Comparison of ENCODE assay signal across 1 cellular context in genomic region chr6:15048367-15048766, GRCh38.
TF ChIP-seq lines count a peak whose summit lies in the region.

No MANE protein-coding gene starts in this region.

TF ChIP-seq in GM12878, 131 proteins besides CTCF, POLR2A, EP300 and RAD21 (continued from another document):
- TF ChIP-seq, protein P1, sequence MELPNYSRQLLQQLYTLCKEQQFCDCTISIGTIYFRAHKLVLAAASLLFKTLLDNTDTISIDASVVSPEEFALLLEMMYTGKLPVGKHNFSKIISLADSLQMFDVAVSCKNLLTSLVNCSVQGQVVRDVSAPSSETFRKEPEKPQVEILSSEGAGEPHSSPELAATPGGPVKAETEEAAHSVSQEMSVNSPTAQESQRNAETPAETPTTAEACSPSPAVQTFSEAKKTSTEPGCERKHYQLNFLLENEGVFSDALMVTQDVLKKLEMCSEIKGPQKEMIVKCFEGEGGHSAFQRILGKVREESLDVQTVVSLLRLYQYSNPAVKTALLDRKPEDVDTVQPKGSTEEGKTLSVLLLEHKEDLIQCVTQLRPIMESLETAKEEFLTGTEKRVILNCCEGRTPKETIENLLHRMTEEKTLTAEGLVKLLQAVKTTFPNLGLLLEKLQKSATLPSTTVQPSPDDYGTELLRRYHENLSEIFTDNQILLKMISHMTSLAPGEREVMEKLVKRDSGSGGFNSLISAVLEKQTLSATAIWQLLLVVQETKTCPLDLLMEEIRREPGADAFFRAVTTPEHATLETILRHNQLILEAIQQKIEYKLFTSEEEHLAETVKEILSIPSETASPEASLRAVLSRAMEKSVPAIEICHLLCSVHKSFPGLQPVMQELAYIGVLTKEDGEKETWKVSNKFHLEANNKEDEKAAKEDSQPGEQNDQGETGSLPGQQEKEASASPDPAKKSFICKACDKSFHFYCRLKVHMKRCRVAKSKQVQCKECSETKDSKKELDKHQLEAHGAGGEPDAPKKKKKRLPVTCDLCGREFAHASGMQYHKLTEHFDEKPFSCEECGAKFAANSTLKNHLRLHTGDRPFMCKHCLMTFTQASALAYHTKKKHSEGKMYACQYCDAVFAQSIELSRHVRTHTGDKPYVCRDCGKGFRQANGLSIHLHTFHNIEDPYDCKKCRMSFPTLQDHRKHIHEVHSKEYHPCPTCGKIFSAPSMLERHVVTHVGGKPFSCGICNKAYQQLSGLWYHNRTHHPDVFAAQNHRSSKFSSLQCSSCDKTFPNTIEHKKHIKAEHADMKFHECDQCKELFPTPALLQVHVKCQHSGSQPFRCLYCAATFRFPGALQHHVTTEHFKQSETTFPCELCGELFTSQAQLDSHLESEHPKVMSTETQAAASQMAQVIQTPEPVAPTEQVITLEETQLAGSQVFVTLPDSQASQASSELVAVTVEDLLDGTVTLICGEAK (IDR thresholded peaks at IDR 0.05; ENCODE audit: borderline replicate concordance), result no peak
- TF ChIP-seq FOXK2 (IDR thresholded peaks at IDR 0.05), result no peak
